ENCODE assay signal across 12 cellular contexts in genomic region chr15:81813215-81813614, GRCh38.
DNase-seq lines count a peak whose midpoint lies in the region; TF ChIP-seq lines count a peak whose summit lies in the region.
"Had no signal": no experiment of that assay in that cellular context is flagged by ENCODE, and none has a peak within 500 bp of the region (broad histone marks: within the 10 kb centered on the region; RNA-seq: fewer than 3 reads in every experiment).

No MANE protein-coding gene starts in this region.

- intact Hi-C loops in esophagus muscularis mucosa (cut with DNase I), result no loop called here
- intact Hi-C loops in posterior cingulate gyrus (cut with DNase I), result no loop called here

- H3K36me3 ChIP-seq in esophagus muscularis mucosa, result no peaks in the 10 kb centered on the region
- H3K36me3 ChIP-seq: left lung had no signal

- DNase-seq in NCI-H526 (lab: John Stamatoyannopoulos, UW) (peak; percentile 36 to 67), esophagus muscularis mucosa (ENCODE audit: extremely low spot score) (peak; percentile 24), posterior cingulate gyrus (no peak), amniotic stem cell (lab: John Stamatoyannopoulos, UW) (no peak), activated gamma-delta T cell treated with Interleukin-2 at 50 U/mL for 16 hours (no peak)
- DNase-seq in activated CD4-positive, alpha-beta T cell treated with anti-CD3 and anti-CD28 coated beads for 1 hour, result no peak
- DNase-seq: activated gamma-delta T cell; C1 segment of cervical spinal cord; left lung; stimulated activated naive CD4-positive, alpha-beta T cell had no signal

- TF ChIP-seq CTCF in 22Rv1 (IDR thresholded peaks at IDR 0.05) (peak; percentile 50), GM12873 (IDR thresholded peaks at IDR 0.05; ENCODE audit: insufficient read depth, low read depth, low read length, missing control alignments) (peak; percentile 28), esophagus muscularis mucosa (IDR thresholded peaks at IDR 0.05) (peak in 1 of 3 experiments; percentile 2)

- no peaks in the 10 kb centered on the region for H3K27me3 ChIP-seq in esophagus muscularis mucosa
- H3K27me3 ChIP-seq: left lung had no signal

- H3K27ac ChIP-seq in 22Rv1 (no peak overlapping the region), esophagus muscularis mucosa (replicated peaks in 1 of 4) (no peak overlapping the region)
- H3K27ac ChIP-seq: left lung had no signal

- no peak for TF ChIP-seq EP300 in esophagus muscularis mucosa (IDR thresholded peaks at IDR 0.05)

- peaks cover 0 to 10% (median 3%) of the 10 kb centered on the region in 4 donors for H3K4me1 ChIP-seq in esophagus muscularis mucosa
- H3K4me1 ChIP-seq: left lung had no signal

- H3K9me3 ChIP-seq in esophagus muscularis mucosa, result no peaks in the 10 kb centered on the region
- H3K9me3 ChIP-seq: left lung had no signal

- no peak for TF ChIP-seq POLR2A in esophagus muscularis mucosa (IDR thresholded peaks at IDR 0.05; ENCODE audit: low read depth)

- 66% methylated on average over 3 of the region's 3 CpGs for WGBS in esophagus muscularis mucosa

- H3K4me3 ChIP-seq in esophagus muscularis mucosa, result no peak overlapping the region
- H3K4me3 ChIP-seq: left lung had no signal

Comparison
In these comparisons a context has a peak if more than half of its experiments do, and no peak if none do; other contexts are left out.
1. DNase-seq: peak in NCI-H526 (2 of 2) and esophagus muscularis mucosa (single experiment); none in posterior cingulate gyrus (0 of 10), amniotic stem cell (single experiment), activated CD4-positive, alpha-beta T cell treated with anti-CD3 and anti-CD28 coated beads for 1 hour (single experiment) and activated gamma-delta T cell treated with Interleukin-2 at 50 U/mL for 16 hours (single experiment).